ENCODE assay signal across 26 cellular contexts in genomic region chr3:14407203-14407602, GRCh38. TPM values are rescaled to one million over a fixed set of nuclear protein-coding genes. Genes with fewer than 3 reads are reported as not detected.
A peak's percentile ranks its signal among the peaks of the same experiment; 100 is the strongest.
DNase-seq lines count a peak whose midpoint lies in the region; ATAC-seq and TF ChIP-seq lines count a peak whose summit lies in the region.
"Had no signal": no experiment of that assay in that cellular context is flagged by ENCODE, and none has a peak within 500 bp of the region (broad histone marks: within the 10 kb centered on the region; RNA-seq: fewer than 3 reads in every experiment).

No MANE protein-coding gene starts in this region.

- no peak overlapping the region for H4K91ac ChIP-seq in mesenchymal stem cell (ENCODE audit: low read length)

- WGBS in mesenchymal stem cell, result 83% methylated on average over 3 of the region's 5 CpGs

- TF ChIP-seq CTCF in AG04450 (IDR thresholded peaks at IDR 0.05; ENCODE audit: low read depth, low read length) (no peak), PC-9 (conservative IDR thresholded peaks at IDR 0.05) (no peak), epithelial cell of proximal tubule (conservative IDR thresholded peaks at IDR 0.05; ENCODE audit: low read depth, low read length) (no peak)

- H3F3A ChIP-seq in PC-9 (ENCODE audit: insufficient read depth, low read depth), result peaks cover 53% of the 10 kb centered on the region

- H3K9me2 ChIP-seq in PC-9 (ENCODE audit: insufficient read depth), result no peaks in the 10 kb centered on the region

- no peak overlapping the region for H2BK120ac ChIP-seq in mesenchymal stem cell (ENCODE audit: low read depth, low read length)

- no peak overlapping the region for H3K9ac ChIP-seq in mesenchymal stem cell (ENCODE audit: low read length)
- H3K9ac ChIP-seq: neural progenitor cell had no signal

- BruUV-seq in PC-9 (replicated peaks; lab: Mats Ljungman, UMichigan), result no TSS peak

- no peak overlapping the region for H2BK15ac ChIP-seq in mesenchymal stem cell (ENCODE audit: low read depth, poor library complexity, severe bottlenecking)

- no peak overlapping the region for H3K4me3 Mint-ChIP-seq in CD4-positive, alpha-beta memory T cell
- H3K4me3 Mint-ChIP-seq in naive thymus-derived CD8-positive, alpha-beta T cell, result peak overlapping the region in 1 of 10 donors; percentile 29
- H3K4me3 Mint-ChIP-seq: activated CD4-positive, alpha-beta memory T cell treated with anti-CD3 and anti-CD28 coated beads, Interleukin-2, amount 10 ng/mL, durations not matched to agents 7 days and 5 days; neural progenitor cell had no signal

- H2BK12ac ChIP-seq in mesenchymal stem cell (ENCODE audit: low read length in 2 of 2), result no peak overlapping the region

- H3K14ac ChIP-seq in mesenchymal stem cell (ENCODE audit: low read length in 2 of 2), result no peak overlapping the region

- no peak overlapping the region for H2AK5ac ChIP-seq in mesenchymal stem cell (ENCODE audit: low read length, severe bottlenecking)

- no peak overlapping the region for H3K4ac ChIP-seq in mesenchymal stem cell (ENCODE audit: low read depth in 1 of 2, low read length in 2 of 2)

- H2AFZ ChIP-seq in PC-9 (no peak overlapping the region), mesenchymal stem cell (ENCODE audit: low read depth, low read length) (no peak overlapping the region)
- H2AFZ ChIP-seq: neural progenitor cell had no signal

- peaks cover 26 to 66% (median 55%) of the 10 kb centered on the region in 4 donors for H3K4me1 Mint-ChIP-seq in CD4-positive, alpha-beta memory T cell
- H3K4me1 Mint-ChIP-seq in naive thymus-derived CD8-positive, alpha-beta T cell, result peaks cover 20 to 64% (median 57%) of the 10 kb centered on the region in 4 donors

- H3K36me3 ChIP-seq in CD4-positive, alpha-beta memory T cell (ENCODE audit: insufficient read depth, low read length), result peaks cover 15% of the 10 kb centered on the region
- H3K36me3 ChIP-seq in PC-9 (ENCODE audit: low read depth) (peaks cover 21% of the 10 kb centered on the region; the same call in 1 of the 2 replicates), mesenchymal stem cell (ENCODE audit: control insufficient read depth in 1 of 2, insufficient read depth in 2 of 2, low read depth in 1 of 2, low read length in 2 of 2) (peaks cover 6 to 39% of the 10 kb centered on the region in 2 experiments)
- H3K36me3 ChIP-seq: cardiac muscle cell, neural progenitor cell, right lobe of liver had no signal

- CTCF ChIA-PET in AG04450 (lab: Charles Lee), result interaction anchor here (1.3 to 2.4 kb wide), 2 partner anchors 146 to 204 kb away, joined by 8 to 10 read pairs; no protein-coding TSS in a partner anchor
- CTCF ChIA-PET in CD4-positive, alpha-beta memory T cell (lab: Charles Lee; ENCODE audit: partially characterized antibody), result interaction anchor here (2.2 kb wide), 1 partner anchor 55 kb away, joined by 7 read pairs; no protein-coding TSS in a partner anchor
- CTCF ChIA-PET in PC-9 (lab: Charles Lee), result interaction anchor here (0.7 kb wide), 1 partner anchor 71 kb away, joined by 7 read pairs; no protein-coding TSS in a partner anchor

- H3K4me1 ChIP-seq in CD4-positive, alpha-beta memory T cell (ENCODE audit: insufficient read depth, low read length), result peaks cover 58% of the 10 kb centered on the region
- H3K4me1 ChIP-seq in PC-9 (replicated peaks; ENCODE audit: insufficient read depth) (peaks cover 80% of the 10 kb centered on the region), mesenchymal stem cell (ENCODE audit: control insufficient read depth, insufficient read depth, low read depth, low read length) (peaks cover 47% of the 10 kb centered on the region)
- H3K4me1 ChIP-seq: right lobe of liver had no signal

- peaks cover 12% of the 10 kb centered on the region; the same call in 1 of the 2 replicates for H4K20me1 ChIP-seq in PC-9 (ENCODE audit: insufficient read depth)

- H3K9me3 ChIP-seq in AG04450 (ENCODE audit: control insufficient read depth, insufficient read depth, low read length) (no peaks in the 10 kb centered on the region; the same call in 1 of the 2 replicates), PC-9 (ENCODE audit: insufficient read depth, low read depth) (no peaks in the 10 kb centered on the region), mesenchymal stem cell (ENCODE audit: control insufficient read depth, low read length) (no peaks in the 10 kb centered on the region)
- no peaks in the 10 kb centered on the region for H3K9me3 ChIP-seq in CD4-positive, alpha-beta memory T cell (ENCODE audit: control insufficient read depth in 1 of 2, low read length in 2 of 2)
- H3K9me3 ChIP-seq: esophagus squamous epithelium, right lobe of liver, SJSA1 had no signal

- H3K79me1 ChIP-seq in mesenchymal stem cell (replicated peaks; ENCODE audit: low read length, poor library complexity, severe bottlenecking), result peaks cover 6% of the 10 kb centered on the region

- peaks cover 13 to 45% of the 10 kb centered on the region in 2 donors for H3K36me3 Mint-ChIP-seq in CD4-positive, alpha-beta memory T cell
- H3K36me3 Mint-ChIP-seq in naive thymus-derived CD8-positive, alpha-beta T cell, result peaks cover 0 to 20% (median 9%) of the 10 kb centered on the region in 3 donors
- H3K36me3 Mint-ChIP-seq: neural progenitor cell had no signal

- no peak for ATAC-seq in GM18867 (IDR thresholded peaks at IDR 0.05; ENCODE audit: unreplicated experiment)
- no peak for ATAC-seq in naive thymus-derived CD8-positive, alpha-beta T cell
- ATAC-seq: activated CD4-positive, CD25-positive, alpha-beta regulatory T cell treated with anti-CD3 and anti-CD28 coated beads, Interleukin-2, amount 50 U/mL, for 24 hours; left cardiac atrium; right lobe of liver had no signal

- no peak overlapping the region for H3K23ac ChIP-seq in mesenchymal stem cell (ENCODE audit: low read length in 2 of 2)

- H3K27me3 Mint-ChIP-seq in CD4-positive, alpha-beta memory T cell, result no peaks in the 10 kb centered on the region
- H3K27me3 Mint-ChIP-seq in naive thymus-derived CD8-positive, alpha-beta T cell, result no peaks in the 10 kb centered on the region
- H3K27me3 Mint-ChIP-seq: activated CD4-positive, alpha-beta memory T cell treated with anti-CD3 and anti-CD28 coated beads, Interleukin-2, amount 10 ng/mL, durations not matched to agents 7 days and 5 days had no signal

- H3K4me3 ChIP-seq in AG04450 (ENCODE audit: low read depth, low read length) (no peak overlapping the region), PC-9 (no peak overlapping the region), epithelial cell of proximal tubule (ENCODE audit: low read depth, low read length) (peak overlapping the region; percentile 100), mesenchymal stem cell (ENCODE audit: insufficient read depth in 1 of 2, low read depth in 1 of 2, low read length in 2 of 2) (no peak overlapping the region)
- H3K4me3 ChIP-seq in CD4-positive, alpha-beta memory T cell (ENCODE audit: low read length in 2 of 2), result no peak overlapping the region
- H3K4me3 ChIP-seq: cardiac muscle cell, esophagus squamous epithelium, neural progenitor cell, right lobe of liver, SJSA1 had no signal

- H4K8ac ChIP-seq in mesenchymal stem cell (ENCODE audit: low read length), result no peak overlapping the region

- no peaks in the 10 kb centered on the region for H3K9me3 Mint-ChIP-seq in CD4-positive, alpha-beta memory T cell
- no peaks in the 10 kb centered on the region for H3K9me3 Mint-ChIP-seq in naive thymus-derived CD8-positive, alpha-beta T cell
- H3K9me3 Mint-ChIP-seq: activated CD4-positive, alpha-beta memory T cell treated with anti-CD3 and anti-CD28 coated beads, Interleukin-2, amount 10 ng/mL, durations not matched to agents 7 days and 5 days; neural progenitor cell had no signal

- H3K18ac ChIP-seq in mesenchymal stem cell (ENCODE audit: low read depth in 1 of 2, low read length in 2 of 2), result no peak overlapping the region

- H3K27ac ChIP-seq in AG04450 (ENCODE audit: low read depth, low read length), result peak overlapping the region; percentile 11
- no peak overlapping the region for H3K27ac ChIP-seq in CD4-positive, alpha-beta memory T cell (ENCODE audit: low read depth, low read length)
- peak overlapping the region; percentile 99 for H3K27ac ChIP-seq in PC-9
- no peak overlapping the region for H3K27ac ChIP-seq in mesenchymal stem cell (ENCODE audit: low read length, poor library complexity, severe bottlenecking)
- H3K27ac ChIP-seq: C4-2B, cardiac muscle cell, esophagus squamous epithelium, neural progenitor cell, right lobe of liver, SJSA1 had no signal

- H2BK5ac ChIP-seq in mesenchymal stem cell (ENCODE audit: low read depth, low read length, poor library complexity, severe bottlenecking), result no peak overlapping the region

- POLR2A ChIA-PET in AG04450 (lab: Yijun Ruan, JAX) (no interaction called here), PC-9 (lab: Charles Lee; ENCODE audit: unreplicated experiment) (no interaction called here)
- POLR2A ChIA-PET in CD4-positive, alpha-beta memory T cell (lab: Charles Lee; ENCODE audit: partially characterized antibody), result interaction anchor here (15.7 kb wide), 1 partner anchor 21 kb away, joined by 394 read pairs; no protein-coding TSS in a partner anchor
- POLR2A ChIA-PET in naive thymus-derived CD8-positive, alpha-beta T cell (lab: Charles Lee), result no interaction called here

- peaks cover 87% of the 10 kb centered on the region for H3K79me2 ChIP-seq in PC-9 (ENCODE audit: low read depth)

- peak overlapping the region; percentile 88; the same call in 1 of the 2 replicates for H3K4me2 ChIP-seq in PC-9
- H3K4me2 ChIP-seq in mesenchymal stem cell (ENCODE audit: low read length, poor library complexity, severe bottlenecking), result no peak overlapping the region
- H3K4me2 ChIP-seq: neural progenitor cell had no signal

- peak overlapping the region in 4 of 7 donors; percentile 13 to 62 (median 44) for H3K27ac Mint-ChIP-seq in CD4-positive, alpha-beta memory T cell
- peak overlapping the region in 5 of 10 donors; percentile 26 to 70 (median 34) for H3K27ac Mint-ChIP-seq in naive thymus-derived CD8-positive, alpha-beta T cell
- H3K27ac Mint-ChIP-seq: activated CD4-positive, alpha-beta memory T cell treated with anti-CD3 and anti-CD28 coated beads, Interleukin-2, amount 10 ng/mL, durations not matched to agents 7 days and 5 days; neural progenitor cell had no signal

- intact Hi-C loops in CD4-positive, alpha-beta memory T cell (cut with micrococcal nuclease), result no loop called here
- intact Hi-C loops in PC-9 (cut with micrococcal nuclease; ENCODE audit: unreplicated experiment), result loop anchor here (5.0 to 10.0 kb wide), 3 partner anchors 45 to 390 kb away; no protein-coding TSS in a partner anchor

- H3K27me3 ChIP-seq in AG04450 (ENCODE audit: control insufficient read depth, insufficient read depth, low read length), result no peaks in the 10 kb centered on the region
- H3K27me3 ChIP-seq in CD4-positive, alpha-beta memory T cell (ENCODE audit: insufficient read depth, low read length), result no peaks in the 10 kb centered on the region
- H3K27me3 ChIP-seq in PC-9 (ENCODE audit: insufficient read depth, low read depth), result no peaks in the 10 kb centered on the region
- no peaks in the 10 kb centered on the region for H3K27me3 ChIP-seq in mesenchymal stem cell (ENCODE audit: control insufficient read depth in 1 of 2, insufficient read depth in 1 of 2, low read length in 2 of 2)
- H3K27me3 ChIP-seq: cardiac muscle cell, esophagus squamous epithelium, neural progenitor cell, SJSA1 had no signal

- DNase-seq in AG04450 (ENCODE audit: low read depth, low spot score), result no peak
- DNase-seq in CD4-positive, alpha-beta memory T cell, result no peak
- DNase-seq in PC-9, result no peak
- DNase-seq in epithelial cell of proximal tubule (ENCODE audit: low read depth), result no peak
- no peak for DNase-seq in mesenchymal stem cell
- DNase-seq in LoVo (ENCODE audit: low spot score), result no peak
- no peak for DNase-seq in naive thymus-derived CD8-positive, alpha-beta T cell
- DNase-seq: activated CD4-positive, alpha-beta memory T cell treated with anti-CD3 and anti-CD28 coated beads, Interleukin-2, amount 10 ng/mL, durations not matched to agents 7 days and 5 days; activated naive CD4-positive, alpha-beta T cell treated with Interleukin-2 at 50 U/mL for 16 hours; anterior cingulate cortex; cortex of kidney; DMS 273 treated with DMSO at 0.1 percent for 48 hours; esophagus squamous epithelium; left cardiac atrium; MM.1S; NCI-H2029; right lobe of liver; RPMI8226; stimulated activated CD4-positive, alpha-beta T cell treated with anti-CD3 and anti-CD28 coated beads, Interleukin-2, amount 100 ng/mL, for 48 hours; T-helper 1 cell had no signal

RNA-seq across cellular contexts. Expression of gene SLC6A6, which starts 4.8 kb away (rescaled TPM):
- 30.8 and 33.5 TPM in 2 replicates for polyA plus RNA-seq in AG04450 (2011; rRNA removed)
- 60.0 and 62.6 TPM in 2 replicates for polyA minus RNA-seq in AG04450 (2011; rRNA and poly(A)+ RNA removed)
- total RNA-seq in CD4-positive, alpha-beta memory T cell, result 10 to 100 TPM; 50.6 to 51.8 TPM
- 1 to 10 TPM; 3.8 to 8.8 TPM for polyA plus RNA-seq in CD4-positive, alpha-beta memory T cell
- 84.9 and 122 TPM in 2 replicates for total RNA-seq in PC-9 (2021)
- total RNA-seq in epithelial cell of proximal tubule, result 24.2 and 27.9 TPM in 2 replicates
- polyA plus RNA-seq in mesenchymal stem cell (2013, experiment 1 of 2), result 34.8 TPM
- polyA plus RNA-seq in mesenchymal stem cell (2013, experiment 2 of 2), result 33.8 TPM
- total RNA-seq in naive thymus-derived CD8-positive, alpha-beta T cell, result 10 to 100 TPM; 43.1 to 43.7 TPM
- 1 to 10 TPM; 2.1 to 5.0 (median 3.0) TPM for polyA plus RNA-seq in naive thymus-derived CD8-positive, alpha-beta T cell

Comparison
In these comparisons a context has a peak if more than half of its experiments do, and no peak if none do; other contexts are left out.
1. H3K27ac ChIP-seq: peak in AG04450 (single experiment) and PC-9 (single experiment); none in CD4-positive, alpha-beta memory T cell (single experiment) and mesenchymal stem cell (single experiment).